In the genomic region with DNA sequence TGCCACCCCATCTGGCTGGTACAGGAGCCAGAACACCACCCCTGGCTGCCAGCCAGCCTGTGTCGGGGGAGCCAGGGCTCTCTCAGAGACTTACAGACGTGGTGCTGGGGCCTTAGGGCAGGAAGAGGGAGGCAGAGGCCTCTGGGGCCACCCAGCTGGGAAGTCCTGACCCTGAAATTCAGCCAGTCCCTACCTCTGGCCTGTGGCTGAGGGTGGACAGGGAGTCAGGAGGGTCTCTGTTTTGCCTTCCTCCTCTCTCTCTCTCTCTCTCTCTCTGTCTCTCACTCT, we compare ENCODE assay signal across 9 cellular contexts. TPM values are rescaled to one million over a fixed set of nuclear protein-coding genes. Genes with fewer than 3 reads are reported as not detected.
DNase-seq lines count a peak whose midpoint lies in the region; ATAC-seq and TF ChIP-seq lines count a peak whose summit lies in the region.
"Had no signal": no experiment of that assay in that cellular context is flagged by ENCODE, and none has a peak within 500 bp of the region (broad histone marks: within the 10 kb centered on the region; RNA-seq: fewer than 3 reads in every experiment).

No MANE protein-coding gene starts in this region.

- intact Hi-C loops in esophagus squamous epithelium (cut with DNase I): no loop called here
- intact Hi-C loops in prostate gland (cut with DNase I): no loop called here

- TF ChIP-seq CTCF in esophagus squamous epithelium (IDR thresholded peaks at IDR 0.05): no peak
- no peak for TF ChIP-seq CTCF in prostate gland (IDR thresholded peaks at IDR 0.05)

- no peaks in the 10 kb centered on the region for H3K36me3 ChIP-seq in esophagus squamous epithelium
- H3K36me3 ChIP-seq in prostate gland: no peaks in the 10 kb centered on the region

- no peak for ATAC-seq in T-helper 17 cell

- H3K36me3 Mint-ChIP-seq in T-helper 17 cell (ENCODE audit: low read depth): no peaks in the 10 kb centered on the region

- H3K27ac ChIP-seq in esophagus squamous epithelium (peak overlapping the region; percentile 29 to 89 (median 77)), prostate gland (peak overlapping the region; percentile 37 to 59)

- H3K4me1 Mint-ChIP-seq in T-helper 17 cell: peaks cover 3% of the 10 kb centered on the region

- H3K27ac Mint-ChIP-seq in T-helper 17 cell: no peak overlapping the region

- TF ChIP-seq POLR2A in esophagus squamous epithelium (IDR thresholded peaks at IDR 0.05): no peak
- no peak for TF ChIP-seq POLR2A in prostate gland (IDR thresholded peaks at IDR 0.05)

- no peak overlapping the region for H3K4me3 ChIP-seq in esophagus squamous epithelium
- H3K4me3 ChIP-seq in prostate gland: no peak overlapping the region

- H3K27me3 ChIP-seq in esophagus squamous epithelium (peaks cover 0 to 31% (median 0%) of the 10 kb centered on the region in 4 donors), prostate gland (replicated peaks; ENCODE audit: insufficient read depth) (no peaks in the 10 kb centered on the region)

- WGBS in esophagus squamous epithelium, 2 donors: 17% methylated on average over 2 of the region's 2 CpGs; no CpG with 5 or more reads in 1 of the 2 donors
- 28% methylated on average over 2 of the region's 2 CpGs for WGBS in prostate gland

- H3K9me3 ChIP-seq in esophagus squamous epithelium: no peaks in the 10 kb centered on the region
- no peaks in the 10 kb centered on the region for H3K9me3 ChIP-seq in prostate gland
- no peaks in the 10 kb centered on the region for H3K9me3 ChIP-seq in T-helper 17 cell (ENCODE audit: control insufficient read depth, low read length, poor library complexity, severe bottlenecking)

- no peak overlapping the region for H3K4me3 Mint-ChIP-seq in T-helper 17 cell

- H3K4me1 ChIP-seq in esophagus squamous epithelium: peaks cover 29 to 46% (median 40%) of the 10 kb centered on the region in 3 donors
- H3K4me1 ChIP-seq in prostate gland (replicated peaks): peaks cover 21% of the 10 kb centered on the region

- DNase-seq in DMS153 treated with DMSO at 0.1 percent for 48 hours (lab: John Stamatoyannopoulos, UW; ENCODE audit: unreplicated experiment) (peak; percentile 87), NCI-H2196 treated with DMSO at 0.1 percent for 48 hours (lab: John Stamatoyannopoulos, UW; ENCODE audit: unreplicated experiment) (peak; percentile 53), esophagus squamous epithelium (lab: John Stamatoyannopoulos, UW) (no peak), prostate gland (ENCODE audit: low spot score) (peak; percentile 70), NCI-H1048 (lab: John Stamatoyannopoulos, UW) (no peak), T-helper 17 cell (no peak), SW480 (ENCODE audit: low spot score) (no peak)
- DNase-seq in activated CD4-positive, alpha-beta T cell treated with anti-CD3 and anti-CD28 coated beads for 1 hour: no peak
- DNase-seq: activated CD4-positive, alpha-beta T cell treated with anti-CD3 and anti-CD28 coated beads for 4 hours had no signal

- H3K27me3 Mint-ChIP-seq in T-helper 17 cell: no peaks in the 10 kb centered on the region

RNA-seq across cellular contexts. Expression of gene CDON, which starts 52.5 kb away (rescaled TPM):
- total RNA-seq in esophagus squamous epithelium (1 to 10 TPM; 2.5 to 5.5 (median 3.4) TPM), prostate gland (10 to 100 TPM in 1 of 2 donors, 1 to 10 TPM in 1; 9.8 to 26.9 TPM), T-helper 17 cell (1 to 10 TPM; 2.0 TPM)

Comparison
In these comparisons a context has a peak if more than half of its experiments do, and no peak if none do; other contexts are left out.
1. DNase-seq: peak in DMS153 treated with DMSO at 0.1 percent for 48 hours (single experiment), NCI-H2196 treated with DMSO at 0.1 percent for 48 hours (single experiment) and prostate gland (single experiment); none in esophagus squamous epithelium (single experiment), activated CD4-positive, alpha-beta T cell treated with anti-CD3 and anti-CD28 coated beads for 1 hour (single experiment), NCI-H1048 (single experiment), T-helper 17 cell (0 of 3) and SW480 (single experiment).